In the genomic region with DNA sequence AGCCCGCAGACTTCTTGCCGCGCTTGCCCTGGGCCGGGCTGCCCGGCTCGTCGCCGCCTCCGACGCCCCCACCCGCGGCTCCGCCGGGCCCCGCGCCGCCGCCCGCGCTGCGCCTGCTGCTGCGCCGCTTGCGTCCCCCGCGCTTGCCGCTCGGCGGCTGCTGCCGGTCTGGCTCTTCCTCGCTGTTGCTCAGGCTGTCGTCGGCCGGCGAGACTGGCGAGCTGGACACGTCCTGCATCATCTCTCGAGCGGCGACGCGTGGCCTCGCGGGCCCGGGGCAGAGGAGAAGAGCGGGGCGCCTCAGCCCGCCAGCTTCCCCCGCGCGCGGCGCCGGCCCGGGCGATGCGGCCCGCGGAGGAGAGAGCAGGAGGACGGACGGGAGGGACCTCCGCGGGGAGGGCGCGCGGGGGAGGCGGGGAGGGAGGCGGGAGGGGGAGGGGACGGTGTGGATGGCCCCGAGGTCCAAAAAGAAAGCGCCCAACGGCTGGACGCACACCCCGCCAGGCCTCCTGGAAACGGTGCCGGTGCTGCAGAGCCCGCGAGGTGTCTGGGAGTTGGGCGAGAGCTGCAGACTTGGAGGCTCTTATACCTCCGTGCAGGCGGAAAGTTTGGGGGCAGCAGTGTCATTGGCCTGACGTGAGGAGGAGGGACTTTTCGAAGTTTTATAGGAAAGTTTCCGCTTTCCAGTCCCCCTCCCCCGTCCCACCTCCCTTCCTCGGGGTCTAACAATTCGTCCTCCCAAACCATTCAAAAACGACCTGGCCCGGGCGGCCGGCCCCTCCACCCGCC, we compare ENCODE assay signal across 8 cellular contexts. TPM values are rescaled to one million over a fixed set of nuclear protein-coding genes. Genes with fewer than 3 reads are reported as not detected.
DNase-seq lines count a peak whose midpoint lies in the region; ATAC-seq and TF ChIP-seq lines count a peak whose summit lies in the region.

A gene (minus strand): TSS at position 556 of the 789 bp plus-strand sequence. CDS start 315 bp downstream, at position 241.

- no peak within 1 kb of the TSS for H3K27ac Mint-ChIP-seq in CD4-positive, alpha-beta T cell

- CTCF ChIA-PET in CD4-positive, alpha-beta T cell (lab: Charles Lee), result no interaction called here

- H3K4me3 ChIP-seq in WERI-Rb-1 (ENCODE audit: low read depth, low read length) (peak within 1 kb of the TSS; percentile 91), gastroesophageal sphincter (peak within 1 kb of the TSS; percentile 52 to 72), prostate gland (peak within 1 kb of the TSS; percentile 38 to 43)

- H3K9me3 ChIP-seq in WERI-Rb-1 (ENCODE audit: severe bottlenecking), result no peaks in the 10 kb centered on the region
- H3K9me3 ChIP-seq in gastroesophageal sphincter, result no peaks in the 10 kb centered on the region
- H3K9me3 ChIP-seq in prostate gland, result no peaks in the 10 kb centered on the region
- no peaks in the 10 kb centered on the region for H3K9me3 ChIP-seq in CD4-positive, alpha-beta T cell (ENCODE audit: control insufficient read depth, low read length)

- no peaks in the 10 kb centered on the region for H3K36me3 Mint-ChIP-seq in CD4-positive, alpha-beta T cell (ENCODE audit: low read depth)

- H3K27me3 ChIP-seq in WERI-Rb-1 (ENCODE audit: insufficient read depth, low read depth, severe bottlenecking), result peaks cover 5% of the 10 kb centered on the region
- peaks cover 79% of the 10 kb centered on the region for H3K27me3 ChIP-seq in gastroesophageal sphincter
- peaks cover 16% of the 10 kb centered on the region for H3K27me3 ChIP-seq in prostate gland (replicated peaks; ENCODE audit: insufficient read depth)
- peaks cover 83% of the 10 kb centered on the region for H3K27me3 ChIP-seq in CD4-positive, alpha-beta T cell (ENCODE audit: control insufficient read depth, insufficient read depth, low read length)

- peak; percentile 49 for ATAC-seq in HG03175 (IDR thresholded peaks at IDR 0.05; ENCODE audit: unreplicated experiment)
- ATAC-seq in gastroesophageal sphincter, result peak; percentile 80
- ATAC-seq in CD4-positive, alpha-beta T cell (ENCODE audit: poor library complexity), result no peak

- DNase-seq in GM04503 (ENCODE audit: low read depth) (peak; percentile 93), WERI-Rb-1 (peak; percentile 44), prostate gland (ENCODE audit: low spot score) (no peak), NCI-H2196 treated with DMSO at 0.1 percent for 48 hours (lab: John Stamatoyannopoulos, UW; ENCODE audit: unreplicated experiment) (no peak), LoVo (ENCODE audit: low spot score) (no peak)
- DNase-seq in CD4-positive, alpha-beta T cell, result no peak

- intact Hi-C loops in prostate gland (cut with DNase I), result no loop called here
- intact Hi-C loops in CD4-positive, alpha-beta T cell (cut with DNase I, micrococcal nuclease), result no loop called here

- H3K36me3 ChIP-seq in WERI-Rb-1, result no peaks in the 10 kb centered on the region
- no peaks in the 10 kb centered on the region for H3K36me3 ChIP-seq in gastroesophageal sphincter
- no peaks in the 10 kb centered on the region for H3K36me3 ChIP-seq in prostate gland

- H3K4me1 ChIP-seq in gastroesophageal sphincter (peaks cover 0 to 47% (median 3%) of the 10 kb centered on the region in 3 donors), prostate gland (replicated peaks) (no peaks in the 10 kb centered on the region)

- TF ChIP-seq EP300 in gastroesophageal sphincter (IDR thresholded peaks at IDR 0.05), result no peak

- TF ChIP-seq POLR2A in gastroesophageal sphincter (IDR thresholded peaks at IDR 0.05) (no peak), prostate gland (IDR thresholded peaks at IDR 0.05) (no peak)

- no peaks in the 10 kb centered on the region for H3K9me3 Mint-ChIP-seq in CD4-positive, alpha-beta T cell

- no peaks in the 10 kb centered on the region for H3K4me1 Mint-ChIP-seq in CD4-positive, alpha-beta T cell (ENCODE audit: low read depth)

- peaks cover 65% of the 10 kb centered on the region for H3K27me3 Mint-ChIP-seq in CD4-positive, alpha-beta T cell

- H3K27ac ChIP-seq in WERI-Rb-1 (no peak within 1 kb of the TSS), gastroesophageal sphincter (peak within 1 kb of the TSS in 3 of 4 donors; percentile 82 to 86 (median 84)), prostate gland (peak within 1 kb of the TSS in 1 of 2 donors; percentile 42)
- no peak within 1 kb of the TSS for H3K27ac ChIP-seq in CD4-positive, alpha-beta T cell (ENCODE audit: low read depth, low read length)

- no peak within 1 kb of the TSS for H3K4me3 Mint-ChIP-seq in CD4-positive, alpha-beta T cell

- TF ChIP-seq CTCF in WERI-Rb-1 (IDR thresholded peaks at IDR 0.05; ENCODE audit: low read depth, low read length) (no peak), gastroesophageal sphincter (IDR thresholded peaks at IDR 0.05) (peak in 1 of 4 experiments; percentile 19), prostate gland (IDR thresholded peaks at IDR 0.05) (no peak)
- TF ChIP-seq CTCF in CD4-positive, alpha-beta T cell (IDR thresholded peaks at IDR 0.05), result no peak

- POLR2A ChIA-PET in CD4-positive, alpha-beta T cell (lab: Charles Lee), result no interaction called here

- 1 to 3% methylated on average over 11 of the region's 92 CpGs for WGBS in gastroesophageal sphincter (ENCODE audit: low coverage in 1 of 2), 2 donors
- WGBS in prostate gland, result under 1% methylated on average over 91 of the region's 92 CpGs

RNA-seq across cellular contexts. Expression of the gene that starts here (rescaled TPM):
- total RNA-seq in gastroesophageal sphincter (10 to 100 TPM in 3 of 4 donors, 1 to 10 TPM in 1; 5.6 to 35.9 (median 21.5) TPM), prostate gland (1 to 10 TPM; 1.6 to 6.4 TPM)
- total RNA-seq in CD4-positive, alpha-beta T cell, result not detected

Comparison
In these comparisons a context has a peak if more than half of its experiments do, and no peak if none do; other contexts are left out.
1. DNase-seq: peak in GM04503 (single experiment) and WERI-Rb-1 (single experiment); none in prostate gland (single experiment), NCI-H2196 treated with DMSO at 0.1 percent for 48 hours (single experiment), LoVo (single experiment) and CD4-positive, alpha-beta T cell (0 of 10).
2. H3K27ac ChIP-seq: peak in gastroesophageal sphincter (3 of 4); none in WERI-Rb-1 (single experiment) and CD4-positive, alpha-beta T cell (single experiment).
3. H3K4me3 ChIP-seq: peak in every context shown above with its lines; median percentile 91 in WERI-Rb-1; 62 in gastroesophageal sphincter; 40 in prostate gland.